Comparison of ENCODE assay signal across 13 cellular contexts in genomic region chr13:40096357-40096911, GRCh38.
DNase-seq lines count a peak whose midpoint lies in the region; ATAC-seq, FAIRE-seq and TF ChIP-seq lines count a peak whose summit lies in the region.
"Had no signal": no experiment of that assay in that cellular context is flagged by ENCODE, and none has a peak within 500 bp of the region (broad histone marks: within the 10 kb centered on the region; RNA-seq: fewer than 3 reads in every experiment).

No MANE protein-coding gene starts in this region.

- no peak overlapping the region for H3K27ac Mint-ChIP-seq in T-helper 2 cell treated with Interferon-gamma antibody and Interleukin-4, amounts not matched to agents 5 μg/mL and 100 μg/mL, for 36 hours
- peak overlapping the region; percentile 58 for H3K27ac Mint-ChIP-seq in activated T-helper 17 cell treated with anti-CD3 and anti-CD28 coated beads, Interleukin-2, amount 50 U/mL, for 72 hours
- H3K27ac Mint-ChIP-seq: HFFc6 had no signal

- no peak overlapping the region for H3K4me3 ChIP-seq in heart left ventricle
- H3K4me3 ChIP-seq: MG63 had no signal

- ATAC-seq in activated T-helper 17 cell treated with anti-CD3 and anti-CD28 coated beads, Interleukin-2, amount 50 U/mL, for 72 hours (replicated peaks), result peak; percentile 97
- ATAC-seq in HG03159 (IDR thresholded peaks at IDR 0.05; ENCODE audit: unreplicated experiment) (no peak), GM21367 (IDR thresholded peaks at IDR 0.05; ENCODE audit: unreplicated experiment) (no peak), heart left ventricle (no peak)

- H3K9me3 Mint-ChIP-seq in T-helper 2 cell treated with Interferon-gamma antibody and Interleukin-4, amounts not matched to agents 5 μg/mL and 100 μg/mL, for 36 hours, result peaks cover 11% of the 10 kb centered on the region
- peaks cover 7% of the 10 kb centered on the region for H3K9me3 Mint-ChIP-seq in activated T-helper 17 cell treated with anti-CD3 and anti-CD28 coated beads, Interleukin-2, amount 50 U/mL, for 72 hours

- FAIRE-seq in GM12892 (lab: Jason Lieb, UNC), result peak; percentile 74
- FAIRE-seq: keratinocyte had no signal

- WGBS in heart left ventricle, 4 donors, result 73 to 85% (median 75%) methylated on average over 4 of the region's 4 CpGs

- TF ChIP-seq POLR2A in GM12892 (IDR thresholded peaks at IDR 0.05; ENCODE audit: low read depth, low read length) (no peak), heart left ventricle (IDR thresholded peaks at IDR 0.05) (no peak)

- intact Hi-C loops in heart left ventricle (cut with DNase I), result no loop called here

- peaks cover 18% of the 10 kb centered on the region for H3K4me1 Mint-ChIP-seq in T-helper 2 cell treated with Interferon-gamma antibody and Interleukin-4, amounts not matched to agents 5 μg/mL and 100 μg/mL, for 36 hours (ENCODE audit: low read depth)
- H3K4me1 Mint-ChIP-seq in activated T-helper 17 cell treated with anti-CD3 and anti-CD28 coated beads, Interleukin-2, amount 50 U/mL, for 72 hours, result peaks cover 24% of the 10 kb centered on the region

- no peaks in the 10 kb centered on the region for H3K36me3 ChIP-seq in heart left ventricle
- H3K36me3 ChIP-seq: MG63 had no signal

- no peaks in the 10 kb centered on the region for H3K27me3 Mint-ChIP-seq in T-helper 2 cell treated with Interferon-gamma antibody and Interleukin-4, amounts not matched to agents 5 μg/mL and 100 μg/mL, for 36 hours (ENCODE audit: low read depth)
- no peaks in the 10 kb centered on the region for H3K27me3 Mint-ChIP-seq in activated T-helper 17 cell treated with anti-CD3 and anti-CD28 coated beads, Interleukin-2, amount 50 U/mL, for 72 hours

- H3K4me1 ChIP-seq in heart left ventricle, result no peaks in the 10 kb centered on the region

- H3K4me3 Mint-ChIP-seq in T-helper 2 cell treated with Interferon-gamma antibody and Interleukin-4, amounts not matched to agents 5 μg/mL and 100 μg/mL, for 36 hours, result no peak overlapping the region
- H3K4me3 Mint-ChIP-seq in activated T-helper 17 cell treated with anti-CD3 and anti-CD28 coated beads, Interleukin-2, amount 50 U/mL, for 72 hours, result peak overlapping the region; percentile 55
- H3K4me3 Mint-ChIP-seq: HFFc6 had no signal

- no peaks in the 10 kb centered on the region for H3K27me3 ChIP-seq in heart left ventricle
- H3K27me3 ChIP-seq: MG63 had no signal

- no peak for TF ChIP-seq CTCF in heart left ventricle (IDR thresholded peaks at IDR 0.05)

- peaks cover 6% of the 10 kb centered on the region for H3K36me3 Mint-ChIP-seq in T-helper 2 cell treated with Interferon-gamma antibody and Interleukin-4, amounts not matched to agents 5 μg/mL and 100 μg/mL, for 36 hours (ENCODE audit: low read depth)
- no peaks in the 10 kb centered on the region for H3K36me3 Mint-ChIP-seq in activated T-helper 17 cell treated with anti-CD3 and anti-CD28 coated beads, Interleukin-2, amount 50 U/mL, for 72 hours (ENCODE audit: low read depth)

- peaks cover 0 to 12% (median 0%) of the 10 kb centered on the region in 12 donors for H3K9me3 ChIP-seq in heart left ventricle

- H3K27ac ChIP-seq in heart left ventricle, result no peak overlapping the region

- no peak for DNase-seq in GM12892 (ENCODE audit: insufficient read length)
- peak; percentile 13 for DNase-seq in T-helper 2 cell treated with Interferon-gamma antibody and Interleukin-4, amounts not matched to agents 5 μg/mL and 100 μg/mL, for 36 hours (ENCODE audit: low spot score)
- DNase-seq in stimulated activated CD4-positive, alpha-beta T cell treated with anti-CD3 and anti-CD28 coated beads, Interleukin-12 subunit alpha, Interleukin-12 subunit beta, amount 100 ng/mL, for 48 hours (ENCODE audit: low read depth in 2 of 3, low spot score in 1 of 3), result peak; percentile 12 to 44 (median 25)
- no peak for DNase-seq in middle frontal gyrus (ENCODE audit: extremely low spot score, low spot score)
- no peak for DNase-seq in heart left ventricle
- DNase-seq: C1 segment of cervical spinal cord, caudate nucleus, HFFc6, MG63 had no signal

Comparison
In these comparisons a context has a peak if more than half of its experiments do, and no peak if none do; other contexts are left out.
1. DNase-seq: peak in T-helper 2 cell treated with Interferon-gamma antibody and Interleukin-4, amounts not matched to agents 5 μg/mL and 100 μg/mL, for 36 hours (single experiment) and stimulated activated CD4-positive, alpha-beta T cell treated with anti-CD3 and anti-CD28 coated beads, Interleukin-12 subunit alpha, Interleukin-12 subunit beta, amount 100 ng/mL, for 48 hours (3 of 3); none in GM12892 (single experiment), middle frontal gyrus (single experiment) and heart left ventricle (0 of 5).